In genomic region chr1:54851406-54851805, GRCh38 we compare ENCODE assay signal across 16 cellular contexts.
"Had no signal": no experiment of that assay in that cellular context is flagged by ENCODE, and none has a peak within 500 bp of the region (broad histone marks: within the 10 kb centered on the region; RNA-seq: fewer than 3 reads in every experiment).

No MANE protein-coding gene starts in this region.

- H3K4me3 ChIP-seq: adrenal gland, heart right ventricle, thoracic aorta had no signal

- H3K4me1 Mint-ChIP-seq: activated naive CD4-positive, alpha-beta T cell treated with anti-CD3 and anti-CD28 coated beads, Interleukin-2, amount 10 ng/mL, durations not matched to agents 7 days and 5 days; naive B cell; WTC11 had no signal

- H3K9me3 ChIP-seq: adrenal gland, heart right ventricle, thoracic aorta had no signal

- DNase-seq: activated CD4-positive, alpha-beta T cell treated with anti-CD3 and anti-CD28 coated beads for 48 hours; activated naive CD4-positive, alpha-beta T cell treated with anti-CD3 and anti-CD28 coated beads, Interleukin-2, amount 10 ng/mL, durations not matched to agents 7 days and 5 days; activated T-cell treated with anti-CD3 and anti-CD28 coated beads for 4 hours; foreskin keratinocyte; heart right ventricle; naive B cell; stimulated activated CD4-positive, alpha-beta T cell treated with anti-CD3 and anti-CD28 coated beads, Interleukin-1b, Interleukin-23, amount 100 ng/mL, for 48 hours; stimulated activated naive CD4-positive, alpha-beta T cell treated with Interleukin-2 at 50 U/mL for 16 hours had no signal

- H3K4me1 ChIP-seq: foreskin keratinocyte had no signal

- ATAC-seq: foreskin keratinocyte, SK-N-SH treated with all-trans-retinoic acid at 6 μM for 48 hours, WTC11 had no signal

- H3K27me3 ChIP-seq: adrenal gland, foreskin keratinocyte, heart right ventricle had no signal

- FAIRE-seq: urothelium cell line had no signal

- H3K27ac Mint-ChIP-seq: activated naive CD4-positive, alpha-beta T cell treated with anti-CD3 and anti-CD28 coated beads, Interleukin-2, amount 10 ng/mL, durations not matched to agents 7 days and 5 days; activated T-helper 2 cell treated with anti-CD3 and anti-CD28 coated beads, Interferon-gamma antibody, Interleukin-2, Interleukin-4, amounts not matched to agents 10 μg/mL and 5 μg/mL and 100 μg/mL, durations not matched to agents 14 hours and 24 hours and 36 hours; brain; dendritic cell treated with granulocyte-macrophage colony-stimulating factor and Interleukin-4, amounts not matched to agents 40 ng/mL and 50 ng/mL, for 4 days; naive B cell; WTC11 had no signal

- H3K27me3 Mint-ChIP-seq: activated naive CD4-positive, alpha-beta T cell treated with anti-CD3 and anti-CD28 coated beads, Interleukin-2, amount 10 ng/mL, durations not matched to agents 7 days and 5 days; brain; dendritic cell treated with granulocyte-macrophage colony-stimulating factor and Interleukin-4, amounts not matched to agents 40 ng/mL and 50 ng/mL, for 4 days; naive B cell had no signal

- H3K27ac ChIP-seq: foreskin keratinocyte, heart right ventricle had no signal

- H3K9me3 Mint-ChIP-seq: activated naive CD4-positive, alpha-beta T cell treated with anti-CD3 and anti-CD28 coated beads, Interleukin-2, amount 10 ng/mL, durations not matched to agents 7 days and 5 days; activated T-helper 2 cell treated with anti-CD3 and anti-CD28 coated beads, Interferon-gamma antibody, Interleukin-2, Interleukin-4, amounts not matched to agents 10 μg/mL and 5 μg/mL and 100 μg/mL, durations not matched to agents 14 hours and 24 hours and 36 hours; brain; dendritic cell treated with granulocyte-macrophage colony-stimulating factor and Interleukin-4, amounts not matched to agents 40 ng/mL and 50 ng/mL, for 4 days; WTC11 had no signal

- H3K4me3 Mint-ChIP-seq: activated naive CD4-positive, alpha-beta T cell treated with anti-CD3 and anti-CD28 coated beads, Interleukin-2, amount 10 ng/mL, durations not matched to agents 7 days and 5 days; brain; dendritic cell treated with granulocyte-macrophage colony-stimulating factor and Interleukin-4, amounts not matched to agents 40 ng/mL and 50 ng/mL, for 4 days; naive B cell; WTC11 had no signal
